14 cellular contexts compared by ENCODE assay signal in genomic region chr4:67730511-67730910, GRCh38. TPM values are rescaled to one million over a fixed set of nuclear protein-coding genes. Genes with fewer than 3 reads are reported as not detected.
"Had no signal": no experiment of that assay in that cellular context is flagged by ENCODE, and none has a peak within 500 bp of the region (broad histone marks: within the 10 kb centered on the region; RNA-seq: fewer than 3 reads in every experiment).

No MANE protein-coding gene starts in this region.

RNA-seq across cellular contexts. Expression of gene GNRHR, which starts 23.7 kb away (rescaled TPM):
- total RNA-seq: stomach, subcutaneous adipose tissue, suprapubic skin, thoracic aorta, thyroid gland, tibial nerve, transverse colon, upper lobe of left lung, upper lobe of right lung, ureter, urinary bladder, uterus, vagina had no signal
- polyA plus RNA-seq: stomach, thymus, urinary bladder had no signal
